9 cellular contexts compared by ENCODE assay signal in the genomic region with DNA sequence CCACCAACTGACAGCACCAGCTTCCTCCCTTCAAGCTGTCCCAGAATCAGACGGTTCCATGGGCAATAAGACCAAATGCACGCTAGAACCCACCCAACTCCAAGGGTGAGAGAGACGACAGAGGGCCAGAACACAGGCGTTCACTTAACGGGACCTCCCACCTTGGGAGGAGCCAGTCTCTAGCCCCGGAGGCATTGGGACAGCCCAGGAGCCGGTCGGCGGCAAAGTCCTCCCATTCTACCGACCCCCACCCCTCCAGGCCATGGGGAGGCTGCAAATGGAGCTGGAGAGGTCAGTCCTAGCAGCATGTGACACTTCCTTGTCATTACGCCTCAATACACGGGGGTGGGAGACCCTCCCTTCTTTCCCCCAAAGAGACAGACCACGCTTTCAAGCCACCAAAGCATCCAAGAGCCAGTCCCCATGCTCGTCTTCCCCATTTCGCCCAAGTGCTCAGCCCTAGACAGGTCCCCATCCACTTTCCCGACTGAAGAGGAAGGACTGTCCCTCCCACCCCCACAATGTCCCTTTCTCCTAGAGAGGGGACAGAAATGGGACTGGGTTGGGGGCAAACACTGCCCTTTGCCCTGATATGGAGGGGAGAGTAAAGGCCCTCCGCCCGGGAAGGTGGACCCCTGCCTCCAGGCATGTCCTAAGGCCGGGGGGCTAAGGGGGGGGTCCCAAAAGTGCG. TPM values are rescaled to one million over a fixed set of nuclear protein-coding genes. Genes with fewer than 3 reads are reported as not detected.
A peak's percentile ranks its signal among the peaks of the same experiment; 100 is the strongest.
DNase-seq lines count a peak whose midpoint lies in the region; ATAC-seq, FAIRE-seq and TF ChIP-seq lines count a peak whose summit lies in the region.
"Had no signal": no experiment of that assay in that cellular context is flagged by ENCODE, and none has a peak within 500 bp of the region (broad histone marks: within the 10 kb centered on the region; RNA-seq: fewer than 3 reads in every experiment).

No MANE protein-coding gene starts in this region.

- DNase-seq in DMS53 (lab: John Stamatoyannopoulos, UW) (peak; percentile 42), DMS53 treated with DMSO at 0.1 percent for 48 hours (lab: John Stamatoyannopoulos, UW; ENCODE audit: unreplicated experiment) (no peak), NT2/D1 (ENCODE audit: low read depth, low spot score) (peak; percentile 38), astrocyte (ENCODE audit: low read depth) (peak; percentile 25)

- no peak for FAIRE-seq in astrocyte (lab: Jason Lieb, UNC)
- FAIRE-seq: endometrium had no signal

- H3K27me3 Mint-ChIP-seq in astrocyte (ENCODE audit: low read depth, unreplicated experiment), result no peaks in the 10 kb centered on the region

- H3K9me3 Mint-ChIP-seq in astrocyte (ENCODE audit: unreplicated experiment), result peaks cover 3% of the 10 kb centered on the region

- H3K9me3 ChIP-seq in NT2/D1 (ENCODE audit: insufficient read depth, low read length), result peaks cover 10% of the 10 kb centered on the region; the same call in 1 of the 2 replicates
- H3K9me3 ChIP-seq in astrocyte (ENCODE audit: insufficient read depth, low read depth, low read length), result peaks cover 4% of the 10 kb centered on the region
- H3K9me3 ChIP-seq in iPS-18c (ENCODE audit: control insufficient read depth, insufficient read depth, low read length), result no peaks in the 10 kb centered on the region

- ATAC-seq in HG03039 (IDR thresholded peaks at IDR 0.05; ENCODE audit: unreplicated experiment), result no peak
- no peak for ATAC-seq in GM21529 (IDR thresholded peaks at IDR 0.05; ENCODE audit: unreplicated experiment)

- H3K9ac ChIP-seq in NT2/D1 (ENCODE audit: insufficient read length, low read depth), result peak overlapping the region; percentile 80
- H3K9ac ChIP-seq in astrocyte (ENCODE audit: low read length), result peak overlapping the region; percentile 97

- H3K4me3 ChIP-seq in NT2/D1 (ENCODE audit: insufficient read length, low read depth) (peak overlapping the region; percentile 74), astrocyte (ENCODE audit: insufficient read depth, low read depth, low read length) (peak overlapping the region; percentile 94), iPS-18c (ENCODE audit: insufficient read depth, low read depth, low read length) (peak overlapping the region; percentile 90), skin epidermis (peak overlapping the region; percentile 60 to 85 (median 77))

- peak overlapping the region; percentile 6 for H2AFZ ChIP-seq in astrocyte (ENCODE audit: low read depth, low read length)

- TF ChIP-seq CTCF in astrocyte (IDR thresholded peaks at IDR 0.05; ENCODE audit: insufficient read depth, low read depth, low read length), result no peak

- H3K4me2 ChIP-seq in astrocyte (ENCODE audit: low read length), result peak overlapping the region; percentile 99

- H3K4me1 Mint-ChIP-seq in astrocyte (ENCODE audit: low read depth, unreplicated experiment), result peaks cover 10% of the 10 kb centered on the region

- H3K27me3 ChIP-seq in NT2/D1 (ENCODE audit: insufficient read depth, insufficient read length) (no peaks in the 10 kb centered on the region), astrocyte (ENCODE audit: insufficient read depth, low read length) (no peaks in the 10 kb centered on the region)

- H3K36me3 ChIP-seq in NT2/D1 (ENCODE audit: insufficient read depth, insufficient read length, low read length), result peaks cover 48% of the 10 kb centered on the region
- H3K36me3 ChIP-seq in astrocyte (ENCODE audit: insufficient read depth, low read length), result peaks cover 26% of the 10 kb centered on the region

- H3K36me3 Mint-ChIP-seq in astrocyte (ENCODE audit: low read depth, unreplicated experiment), result peaks cover 6% of the 10 kb centered on the region

- H3K4me3 Mint-ChIP-seq in astrocyte (ENCODE audit: unreplicated experiment), result peak overlapping the region; percentile 95

- H3K27ac ChIP-seq in astrocyte (ENCODE audit: low read depth, low read length) (peak overlapping the region; percentile 51), skin epidermis (peak overlapping the region; percentile 59 to 93 (median 82))

- H3K4me1 ChIP-seq in NT2/D1 (ENCODE audit: insufficient read depth, insufficient read length), result peaks cover 23% of the 10 kb centered on the region
- H3K4me1 ChIP-seq in astrocyte (ENCODE audit: insufficient read depth, low read length), result peaks cover 11% of the 10 kb centered on the region

- peak overlapping the region; percentile 90 for H3K27ac Mint-ChIP-seq in astrocyte (ENCODE audit: unreplicated experiment)

- H3K79me2 ChIP-seq in astrocyte (ENCODE audit: insufficient read depth, low read length), result peaks cover 55% of the 10 kb centered on the region

- H4K20me1 ChIP-seq in astrocyte (ENCODE audit: insufficient read depth, low read length), result peaks cover 55% of the 10 kb centered on the region

RNA-seq across cellular contexts. Expression of a gene that starts 1.0 kb away (rescaled TPM):
- 273 and 297 TPM in 2 replicates for total RNA-seq in astrocyte

RNA-seq across cellular contexts. Expression of a gene that starts 9.9 kb away (rescaled TPM):
- total RNA-seq in astrocyte, result 0.55 and 0.75 TPM in 2 replicates

RNA-seq across cellular contexts. Expression of a gene that starts 30.7 kb away (rescaled TPM):
- total RNA-seq in astrocyte, result 92.3 and 95.4 TPM in 2 replicates

RNA-seq across cellular contexts. Expression of a gene that starts 35.9 kb away (rescaled TPM):
- 37.5 and 41.8 TPM in 2 replicates for total RNA-seq in astrocyte

RNA-seq across cellular contexts. Expression of a gene that starts 40.4 kb away (rescaled TPM):
- total RNA-seq in astrocyte, result 1.2 and 1.6 TPM in 2 replicates
